29 cellular contexts compared by ENCODE assay signal in the genomic region with DNA sequence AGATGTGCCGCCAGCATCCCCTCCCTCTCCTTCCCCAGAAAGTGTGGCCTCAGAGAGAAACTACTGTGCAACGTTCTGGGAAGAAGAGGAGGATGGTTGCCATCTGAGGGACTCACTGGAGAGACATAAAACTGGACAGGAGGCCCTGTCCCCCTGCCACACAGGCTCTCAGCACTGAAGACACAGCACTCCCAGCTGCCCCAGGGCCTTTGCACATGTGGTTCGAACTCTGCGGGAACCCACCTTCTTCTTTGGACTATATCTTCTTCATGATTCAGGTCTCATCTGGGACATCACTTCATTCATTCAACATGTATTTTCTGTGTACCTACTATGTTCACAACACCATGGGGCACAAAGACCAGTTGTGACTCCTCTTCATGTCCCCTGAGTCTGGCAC. TPM values are rescaled to one million over a fixed set of nuclear protein-coding genes. Genes with fewer than 3 reads are reported as not detected.
DNase-seq lines count a peak whose midpoint lies in the region; ATAC-seq, FAIRE-seq and TF ChIP-seq lines count a peak whose summit lies in the region.
"Had no signal": no experiment of that assay in that cellular context is flagged by ENCODE, and none has a peak within 500 bp of the region (broad histone marks: within the 10 kb centered on the region; RNA-seq: fewer than 3 reads in every experiment).

No MANE protein-coding gene starts in this region.

- no peak for TF ChIP-seq POLR2A in K562 (conservative IDR thresholded peaks at IDR 0.05)

- intact Hi-C loops in K562 (cut with micrococcal nuclease) (no loop called here), kidney (cut with DNase I) (no loop called here)

- H3K4me2 ChIP-seq in K562 (ENCODE audit: insufficient read depth, low read length), result no peak overlapping the region
- H3K4me2 ChIP-seq: BLaER1 had no signal

- peaks cover 2% of the 10 kb centered on the region; the same call in 1 of the 2 replicates for H4K20me1 ChIP-seq in K562 (replicated peaks; ENCODE audit: control insufficient read depth, insufficient read depth, low read length)
- H4K20me1 ChIP-seq: BLaER1 had no signal

- 0% methylated on average over 3 of the region's 4 CpGs for WGBS in K562 (ENCODE audit: insufficient coverage, low coverage, missing lambda C conversion rate)

- H3K36me3 ChIP-seq in HEK293 (ENCODE audit: control insufficient read depth in 2 of 2, insufficient read depth in 1 of 2, low read length in 2 of 2) (no peaks in the 10 kb centered on the region), K562 (ENCODE audit: control insufficient read depth, insufficient read depth, low read length) (no peaks in the 10 kb centered on the region), kidney (ENCODE audit: control insufficient read depth in 1 of 2, insufficient read depth in 2 of 2, low read length in 2 of 2) (no peaks in the 10 kb centered on the region)
- H3K36me3 ChIP-seq: BE2C, BLaER1 had no signal

- FAIRE-seq in K562 (lab: Jason Lieb, UNC) (no peak), kidney (lab: Jason Lieb, UNC) (no peak)
- FAIRE-seq: A204.1, GM12878, GM12892, GM18507 had no signal

- no peaks in the 10 kb centered on the region for H3K9me3 ChIP-seq in HEK293 (ENCODE audit: control insufficient read depth, insufficient read depth, low read depth, low read length)
- H3K9me3 ChIP-seq in K562 (replicated peaks; ENCODE audit: control insufficient read depth, insufficient read depth, low read depth, low read length), result no peaks in the 10 kb centered on the region
- no peaks in the 10 kb centered on the region for H3K9me3 ChIP-seq in kidney (ENCODE audit: control insufficient read depth in 1 of 2, low read length in 2 of 2)
- H3K9me3 ChIP-seq: BE2C, BLaER1 had no signal

- ATAC-seq in K562, result no peak
- no peak for ATAC-seq in GM21515 (IDR thresholded peaks at IDR 0.05; ENCODE audit: unreplicated experiment)
- ATAC-seq: GM12878 had no signal

- H3K9me1 ChIP-seq in K562 (ENCODE audit: control insufficient read depth, insufficient read depth, low read length), result no peaks in the 10 kb centered on the region

- H3K27me3 ChIP-seq in K562 (ENCODE audit: control insufficient read depth in 2 of 2, insufficient read depth in 2 of 2, low read length in 2 of 2), result peaks cover 2 to 18% of the 10 kb centered on the region in 2 experiments; a peak in 4 of 5 replicates
- H3K27me3 ChIP-seq: BE2C, BLaER1 had no signal

- H3K4me1 ChIP-seq in HEK293 (ENCODE audit: control insufficient read depth, insufficient read depth, low read length), result no peaks in the 10 kb centered on the region
- H3K4me1 ChIP-seq in K562 (replicated peaks in 1 of 2; ENCODE audit: control insufficient read depth in 2 of 2, insufficient read depth in 2 of 2, low read length in 2 of 2), result no peaks in the 10 kb centered on the region
- no peaks in the 10 kb centered on the region for H3K4me1 ChIP-seq in kidney (ENCODE audit: control insufficient read depth in 1 of 2, insufficient read depth in 1 of 2, low read depth in 1 of 2, low read length in 2 of 2)
- H3K4me1 ChIP-seq: BE2C, BLaER1 had no signal

- no TSS peak for BruUV-seq in K562 (replicated peaks; lab: Mats Ljungman, UMichigan)

- in situ Hi-C loops in K562 (cut with MboI), result no loop called here

- no peak for TF ChIP-seq RAD21 in K562 (CRISPR knock-in tag; conservative IDR thresholded peaks at IDR 0.05 in 1 of 2, IDR thresholded peaks at IDR 0.05 in 1 of 2)

- no peak overlapping the region for H2AFZ ChIP-seq in K562 (ENCODE audit: low read depth, low read length)

- no peaks in the 10 kb centered on the region for H3K79me2 ChIP-seq in K562 (ENCODE audit: control insufficient read depth, insufficient read depth, low read length)

- DNase-seq in K562 (ENCODE audit: extremely low read depth in 1 of 4, low spot score in 3 of 4) (no peak), kidney (peak; percentile 13), NCI-H526 treated with DMSO at 0.1 percent for 48 hours (lab: John Stamatoyannopoulos, UW) (no peak)
- DNase-seq: 8988T; ACHN; BE2C; C1 segment of cervical spinal cord; CD4-positive, alpha-beta memory T cell; CD4-positive, CD25-positive, alpha-beta regulatory T cell; CD8-positive, alpha-beta memory T cell; COR-L47; DMS 273 treated with DMSO at 0.1 percent for 48 hours; DMS153; DMS53; DMS79; DND-41; EL; GDM1 had no signal

- POLR2A ChIA-PET in HEK293 (lab: Yijun Ruan, JAX), result interaction anchor here (0.6 kb wide), 1 partner anchor 1664 kb away, joined by 3 read pairs; no protein-coding TSS in a partner anchor
- POLR2A ChIA-PET in K562 (lab: Yijun Ruan, JAX), result no interaction called here

- H3K27ac ChIP-seq in HEK293 (ENCODE audit: extremely low read depth, low read depth, low read length), result no peak overlapping the region
- H3K27ac ChIP-seq in K562 (ENCODE audit: extremely low read depth, low read depth, low read length), result no peak overlapping the region
- H3K27ac ChIP-seq in kidney (ENCODE audit: low read depth in 2 of 2, low read length in 2 of 2), result no peak overlapping the region
- H3K27ac ChIP-seq: BLaER1 had no signal

- CTCF ChIA-PET in HEK293 (lab: Yijun Ruan, JAX), result no interaction called here
- CTCF ChIA-PET in K562 (lab: Yijun Ruan, JAX; ENCODE audit: low intra/inter-chr PET ratio), result no interaction called here

- H3K4me3 ChIP-seq in HEK293 (ENCODE audit: low read depth, low read length) (no peak overlapping the region), K562 (no peak overlapping the region), kidney (ENCODE audit: low read length in 2 of 2) (no peak overlapping the region)
- H3K4me3 ChIP-seq: BLaER1, GM12878 had no signal

- TF ChIP-seq CTCF in HEK293 (tag by site-specific recombination; IDR thresholded peaks at IDR 0.05) (no peak), K562 (IDR thresholded peaks at IDR 0.05 in 2 of 3, conservative IDR thresholded peaks at IDR 0.05 in 1 of 3; ENCODE audit: insufficient read depth in 2 of 3, low read depth in 1 of 3, low read length in 3 of 3) (no peak), kidney (IDR thresholded peaks at IDR 0.05; ENCODE audit: borderline replicate concordance, extremely low read depth, insufficient read depth) (no peak)

- H3K9ac ChIP-seq in K562 (ENCODE audit: insufficient read depth in 1 of 2, low read depth in 2 of 2, low read length in 2 of 2), result no peak overlapping the region
- no peak overlapping the region for H3K9ac ChIP-seq in kidney (ENCODE audit: low read length in 2 of 2)
- H3K9ac ChIP-seq: BLaER1 had no signal

- no peak for TF ChIP-seq EP300 in K562 (IDR thresholded peaks at IDR 0.05; ENCODE audit: low read length)

TF ChIP-seq in HEK293, 187 proteins besides CTCF, POLR2A, EP300 and RAD21:
- TF ChIP-seq SP3 (tag by site-specific recombination; IDR thresholded peaks at IDR 0.05) (no peak), ZNF623 (tag by site-specific recombination; IDR thresholded peaks at IDR 0.05) (peak; percentile 94)

TF ChIP-seq in K562, 482 proteins besides CTCF, POLR2A, EP300 and RAD21:
- TF ChIP-seq HDAC3 (IDR thresholded peaks at IDR 0.05; ENCODE audit: borderline replicate concordance, partially characterized antibody) (no peak), RBM25 (IDR thresholded peaks at IDR 0.05; ENCODE audit: low read depth, low read length, severe bottlenecking) (peak; percentile 88), U2AF1 (optimal IDR thresholded peaks at IDR 0.05; ENCODE audit: low read depth, low read length) (no peak)

RNA-seq across cellular contexts. Expression of gene IGSF21, which starts 17.4 kb away (rescaled TPM):
- total RNA-seq in K562 (2011; cell fraction: chromatin; rRNA removed; ENCODE audit: low replicate concordance), result not detected in 2 replicates
- total RNA-seq in K562 (2011; cell fraction: nucleolus; rRNA removed), result not detected in 2 replicates
- total RNA-seq in K562 (2011; cell fraction: nucleoplasm; rRNA removed), result not detected in 2 replicates
- not detected in 2 replicates for total RNA-seq in K562 (2014; rRNA removed)
- not detected in 2 replicates for total RNA-seq in K562 (2014; rRNA removed; fragmentation: Illumina TruSeq; extraction: Trizol)
- total RNA-seq in K562 (2015; rRNA removed; fragmentation: Illumina TruSeq; extraction: Trizol), result not detected in 2 replicates
- total RNA-seq in K562 (2021), result not detected in 2 replicates
- not detected in 2 replicates for polyA plus RNA-seq in K562 (2011; rRNA removed)
- polyA plus RNA-seq in K562 (2011; cell fraction: cytosol; rRNA removed), result not detected in 2 replicates
- polyA plus RNA-seq in K562 (2011; cell fraction: nucleus; rRNA removed), result not detected in 2 replicates
- not detected in 2 replicates for polyA plus RNA-seq in K562 (2012)
- polyA plus RNA-seq in K562 (2014; fragmentation: Illumina TruSeq; extraction: Trizol), result not detected in 2 replicates
- not detected for polyA plus RNA-seq in K562 (2014; fragmentation: Nextera tagmentation; extraction: Ambion mirVana)
- polyA plus RNA-seq in K562 (2014; rRNA removed), result not detected in 2 replicates
- not detected in 2 replicates for polyA minus RNA-seq in K562 (2011; rRNA and poly(A)+ RNA removed)
- polyA minus RNA-seq in K562 (2011; cell fraction: cytosol; rRNA and poly(A)+ RNA removed), result not detected in 2 replicates
- not detected in 2 replicates for polyA minus RNA-seq in K562 (2011; cell fraction: nucleus; rRNA and poly(A)+ RNA removed)
- 6.6 TPM for total RNA-seq in kidney
- polyA plus RNA-seq in kidney (ENCODE audit: insufficient read depth, low read depth, low replicate concordance), result 1.4 TPM
- total RNA-seq: CD4-positive, alpha-beta memory T cell; CD4-positive, CD25-positive, alpha-beta regulatory T cell; CD8-positive, alpha-beta memory T cell; Daoy; G401; GM12878 had no signal
- polyA plus RNA-seq: AG04450; CD14-positive monocyte; CD4-positive, alpha-beta memory T cell; CD4-positive, CD25-positive, alpha-beta regulatory T cell; CD8-positive, alpha-beta memory T cell had no signal
